ENCODE assay signal across 10 cellular contexts in the genomic region with DNA sequence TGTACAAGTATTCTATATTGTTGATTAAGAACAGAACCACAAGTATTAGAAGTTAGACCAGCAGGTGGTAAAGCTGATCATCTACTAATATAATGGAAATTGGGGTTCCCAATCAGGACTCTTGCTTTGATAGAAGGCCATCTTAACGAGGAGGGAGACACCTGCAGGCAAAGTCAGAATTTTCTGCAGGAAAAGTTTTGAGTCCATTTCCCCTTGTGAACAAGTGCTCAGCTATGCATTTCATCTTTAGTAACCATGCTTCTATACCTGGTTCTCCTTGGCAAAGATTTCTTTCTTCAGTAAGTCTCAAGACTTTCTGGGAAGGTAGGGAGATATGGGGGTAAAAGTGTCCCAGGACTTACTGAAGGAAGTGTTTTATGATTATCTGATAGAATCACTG. TPM values are rescaled to one million over a fixed set of nuclear protein-coding genes. Genes with fewer than 3 reads are reported as not detected.
DNase-seq lines count a peak whose midpoint lies in the region; TF ChIP-seq lines count a peak whose summit lies in the region.
"Had no signal": no experiment of that assay in that cellular context is flagged by ENCODE, and none has a peak within 500 bp of the region (broad histone marks: within the 10 kb centered on the region; RNA-seq: fewer than 3 reads in every experiment).

No MANE protein-coding gene starts in this region.

- 18% methylated on average over 1 of the region's 1 CpG for WGBS in hepatocyte (ENCODE audit: low lambda C conversion rate, missing lambda C conversion rate)

- no peaks in the 10 kb centered on the region for H3K36me3 ChIP-seq in hepatocyte (replicated peaks; ENCODE audit: insufficient read depth, low read depth)

- H3K4me2 ChIP-seq in hepatocyte = no peak overlapping the region

- in situ Hi-C loops in GM13976 (cut with MboI; ENCODE audit: low sequenced_read_pairs, unreplicated experiment) (loop anchor here (10.0 kb wide), 1 partner anchor 437 kb away; no protein-coding TSS in a partner anchor), SK-MEL-5 (cut with HindIII; ENCODE audit: low pct_unique_long_range_greater_than_20kb, low sequenced_read_pairs) (no loop called here)

- H2AFZ ChIP-seq in hepatocyte = no peak overlapping the region

- no peaks in the 10 kb centered on the region for H3K9me3 ChIP-seq in hepatocyte (ENCODE audit: low read depth)

- H3K27ac ChIP-seq in C4-2B (no peak overlapping the region), hepatocyte (no peak overlapping the region)

- POLR2A ChIA-PET in HEK293T (lab: Yijun Ruan, JAX) = no interaction called here

- no peaks in the 10 kb centered on the region for H3K79me2 ChIP-seq in hepatocyte

- H3K9me2 ChIP-seq in hepatocyte (replicated peaks; ENCODE audit: insufficient read depth) = no peaks in the 10 kb centered on the region

- no peaks in the 10 kb centered on the region for H4K20me1 ChIP-seq in hepatocyte (ENCODE audit: insufficient read depth, poor library complexity, severe bottlenecking)

- CTCF ChIA-PET in HEK293T (lab: Yijun Ruan, JAX) = interaction anchor here (0.6 to 0.8 kb wide), 3 partner anchors 211 to 901 kb away, joined by 3 to 4 read pairs (median 3); no protein-coding TSS in a partner anchor

- no peaks in the 10 kb centered on the region for H3K27me3 ChIP-seq in hepatocyte

- H3K4me1 ChIP-seq in hepatocyte (ENCODE audit: insufficient read depth) = no peaks in the 10 kb centered on the region

- TF ChIP-seq CTCF in C4-2B (conservative IDR thresholded peaks at IDR 0.05) = peak; percentile 74
- TF ChIP-seq CTCF in GM13976 (IDR thresholded peaks at IDR 0.05; ENCODE audit: borderline replicate concordance, control extremely low read depth, extremely low read depth, insufficient read depth, missing control alignments) = peak; percentile 44
- peak; percentile 33 for TF ChIP-seq CTCF in hepatocyte (IDR thresholded peaks at IDR 0.05; ENCODE audit: poor library complexity)

- H3K4me3 ChIP-seq in hepatocyte = no peak overlapping the region

- DNase-seq in GM13976 (ENCODE audit: low spot score) (peak; percentile 47), SK-MEL-5 (ENCODE audit: low read depth, low spot score) (peak; percentile 61), hepatocyte (ENCODE audit: low spot score) (no peak), midbrain (lab: John Stamatoyannopoulos, UW) (no peak), HEK293T (ENCODE audit: extremely low spot score) (no peak)
- no peak for DNase-seq in activated CD8-positive, alpha-beta memory T cell treated with anti-CD3 and anti-CD28 coated beads, Interleukin-2, amount 50 U/mL, for 4 hours
- no peak for DNase-seq in effector CD8-positive, alpha-beta T cell (lab: John Stamatoyannopoulos, UW)
- DNase-seq: NCI-H526 treated with DMSO at 0.1 percent for 48 hours; stimulated activated naive CD8-positive, alpha-beta T cell treated with anti-CD3 and anti-CD28 coated beads, Interleukin-15, Interleukin-2, amounts not matched to agents 100 U/mL and 50 U/mL, for 24 hours had no signal

TF ChIP-seq in HEK293T, 16 proteins besides CTCF, POLR2A, EP300 and RAD21:
- no peak for TF ChIP-seq ELF4 (IDR thresholded peaks at IDR 0.05)
- TF ChIP-seq CTBP1 (IDR thresholded peaks at IDR 0.05; ENCODE audit: borderline replicate concordance) = no peak

RNA-seq across cellular contexts. Expression of gene USPL1, which starts 36.1 kb away (rescaled TPM):
- 19.6 and 20.2 TPM in 2 replicates for total RNA-seq in SK-MEL-5 (2014; rRNA removed; shearing (Covaris generic))
- 13.5 and 16.9 TPM in 2 replicates for polyA plus RNA-seq in SK-MEL-5 (2015; cell fraction: cytosol; rRNA removed)
- polyA plus RNA-seq in SK-MEL-5 (2015; cell fraction: nucleus; rRNA removed) = 89.0 and 90.2 TPM in 2 replicates
- 22.0 and 26.4 TPM in 2 replicates for total RNA-seq in hepatocyte
- 9.5 and 9.7 TPM in 2 replicates for polyA plus RNA-seq in hepatocyte

Comparison
In these comparisons a context has a peak if more than half of its experiments do, and no peak if none do; other contexts are left out.
1. DNase-seq: peak in GM13976 (single experiment) and SK-MEL-5 (single experiment); none in hepatocyte (single experiment), midbrain (single experiment), activated CD8-positive, alpha-beta memory T cell treated with anti-CD3 and anti-CD28 coated beads, Interleukin-2, amount 50 U/mL, for 4 hours (single experiment), HEK293T (single experiment) and effector CD8-positive, alpha-beta T cell (single experiment).
2. Peak in every context shown above with its lines, with median percentiles within 50 percentile points of each other: CTCF ChIP-seq.